1 cellular context compared by ENCODE assay signal in the genomic region with DNA sequence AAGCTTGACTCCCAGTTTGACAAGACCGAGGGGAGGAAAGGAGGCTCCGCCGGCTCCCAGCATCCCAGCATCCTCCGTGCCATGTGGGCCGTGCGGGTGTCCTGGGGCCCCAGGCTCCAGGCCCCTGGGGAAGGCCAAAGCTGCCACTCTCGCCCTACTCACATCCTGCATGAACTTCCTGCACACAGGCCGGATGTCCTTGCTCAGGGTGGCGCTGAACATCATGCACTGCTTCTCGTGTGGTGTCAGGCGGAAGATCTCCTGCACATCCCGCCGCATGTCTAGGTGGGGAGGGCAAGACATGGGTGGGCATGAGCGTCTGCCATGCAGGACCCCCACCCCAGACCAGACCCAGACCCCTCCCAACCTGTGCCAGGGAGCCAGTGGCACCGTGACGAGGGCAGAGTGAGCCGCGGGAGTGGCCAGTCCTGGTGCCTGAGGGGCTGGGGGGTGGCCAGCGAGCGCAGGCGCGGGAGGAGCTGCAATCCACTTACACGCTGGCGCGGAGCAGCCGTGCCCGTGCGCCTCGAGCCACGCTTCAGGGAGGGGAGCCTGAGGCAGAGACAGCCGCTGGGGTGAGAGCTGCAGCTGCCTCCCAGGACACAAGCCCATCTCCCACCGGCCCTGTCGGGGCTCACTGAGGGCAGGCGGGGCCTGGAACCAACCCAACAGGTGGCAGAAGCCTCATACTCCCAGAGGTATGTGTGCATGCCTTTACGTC.
TF ChIP-seq lines count a peak whose summit lies in the region.

No MANE protein-coding gene starts in this region.

TF ChIP-seq in GM12878, 131 proteins besides CTCF, POLR2A, EP300 and RAD21:
- TF ChIP-seq BACH1 (IDR thresholded peaks at IDR 0.05; ENCODE audit: borderline replicate concordance) (peak; percentile 38; the same call in 1 of the 2 replicates), POLR2AphosphoS5 (IDR thresholded peaks at IDR 0.05; ENCODE audit: low read length) (peak; percentile 40; the same call in 1 of the 2 replicates)
- TF ChIP-seq, protein P1, sequence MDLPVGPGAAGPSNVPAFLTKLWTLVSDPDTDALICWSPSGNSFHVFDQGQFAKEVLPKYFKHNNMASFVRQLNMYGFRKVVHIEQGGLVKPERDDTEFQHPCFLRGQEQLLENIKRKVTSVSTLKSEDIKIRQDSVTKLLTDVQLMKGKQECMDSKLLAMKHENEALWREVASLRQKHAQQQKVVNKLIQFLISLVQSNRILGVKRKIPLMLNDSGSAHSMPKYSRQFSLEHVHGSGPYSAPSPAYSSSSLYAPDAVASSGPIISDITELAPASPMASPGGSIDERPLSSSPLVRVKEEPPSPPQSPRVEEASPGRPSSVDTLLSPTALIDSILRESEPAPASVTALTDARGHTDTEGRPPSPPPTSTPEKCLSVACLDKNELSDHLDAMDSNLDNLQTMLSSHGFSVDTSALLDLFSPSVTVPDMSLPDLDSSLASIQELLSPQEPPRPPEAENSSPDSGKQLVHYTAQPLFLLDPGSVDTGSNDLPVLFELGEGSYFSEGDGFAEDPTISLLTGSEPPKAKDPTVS (IDR thresholded peaks at IDR 0.05; ENCODE audit: low read depth, low read length): no peak
